Comparison of ENCODE assay signal across 17 cellular contexts in genomic region chr1:111618081-111618480, GRCh38. TPM values are rescaled to one million over a fixed set of nuclear protein-coding genes. Genes with fewer than 3 reads are reported as not detected.
DNase-seq lines count a peak whose midpoint lies in the region; ATAC-seq and TF ChIP-seq lines count a peak whose summit lies in the region.
"Had no signal": no experiment of that assay in that cellular context is flagged by ENCODE, and none has a peak within 500 bp of the region (broad histone marks: within the 10 kb centered on the region; RNA-seq: fewer than 3 reads in every experiment).

No MANE protein-coding gene starts in this region.

- H3K36me3 ChIP-seq in CD4-positive, CD25-positive, alpha-beta regulatory T cell (ENCODE audit: control insufficient read depth, insufficient read depth, low read length), result no peaks in the 10 kb centered on the region
- H3K36me3 ChIP-seq: BLaER1, heart left ventricle, thoracic aorta had no signal

- H3K4me1 Mint-ChIP-seq in CD4-positive, CD25-positive, alpha-beta regulatory T cell, result peaks cover 34 to 65% (median 58%) of the 10 kb centered on the region in 4 donors
- H3K4me1 Mint-ChIP-seq in activated CD4-positive, alpha-beta memory T cell treated with anti-CD3 and anti-CD28 coated beads, Interleukin-2, amount 10 ng/mL, durations not matched to agents 7 days and 5 days, result peaks cover 62% of the 10 kb centered on the region
- H3K4me1 Mint-ChIP-seq in memory B cell, result peaks cover 56% of the 10 kb centered on the region
- H3K4me1 Mint-ChIP-seq in osteocyte (ENCODE audit: unreplicated experiment), result peaks cover 29% of the 10 kb centered on the region

- no peaks in the 10 kb centered on the region for H3K27me3 Mint-ChIP-seq in CD4-positive, CD25-positive, alpha-beta regulatory T cell
- H3K27me3 Mint-ChIP-seq in activated CD4-positive, alpha-beta memory T cell treated with anti-CD3 and anti-CD28 coated beads, Interleukin-2, amount 10 ng/mL, durations not matched to agents 7 days and 5 days, result no peaks in the 10 kb centered on the region
- H3K27me3 Mint-ChIP-seq in memory B cell (no peaks in the 10 kb centered on the region), osteocyte (ENCODE audit: unreplicated experiment) (no peaks in the 10 kb centered on the region)

- no peak for TF ChIP-seq CTCF in GM10266 (IDR thresholded peaks at IDR 0.05; ENCODE audit: control insufficient read depth, insufficient read depth, low read depth, missing control alignments)
- TF ChIP-seq CTCF in osteocyte (IDR thresholded peaks at IDR 0.05), result no peak

- peaks cover 51% of the 10 kb centered on the region for H3K4me1 ChIP-seq in CD4-positive, CD25-positive, alpha-beta regulatory T cell (ENCODE audit: control insufficient read depth, insufficient read depth, low read length, poor library complexity, severe bottlenecking)

- peak overlapping the region; percentile 76 to 97 (median 86) for H3K4me3 Mint-ChIP-seq in CD4-positive, CD25-positive, alpha-beta regulatory T cell
- H3K4me3 Mint-ChIP-seq in activated CD4-positive, alpha-beta memory T cell treated with anti-CD3 and anti-CD28 coated beads, Interleukin-2, amount 10 ng/mL, durations not matched to agents 7 days and 5 days, result peak overlapping the region; percentile 51
- H3K4me3 Mint-ChIP-seq in memory B cell (peak overlapping the region; percentile 46), osteocyte (ENCODE audit: unreplicated experiment) (no peak overlapping the region)

- CTCF ChIA-PET in activated CD4-positive, alpha-beta memory T cell treated with anti-CD3 and anti-CD28 coated beads, Interleukin-2, amount 10 ng/mL, durations not matched to agents 7 days and 5 days (lab: Charles Lee), result interaction anchor here (1.0 to 7.8 kb wide), 2 partner anchors 10 to 14 kb away, joined by 3 to 40 read pairs; no protein-coding TSS in a partner anchor

- H3K9me3 Mint-ChIP-seq in CD4-positive, CD25-positive, alpha-beta regulatory T cell, result peaks cover 0 to 2% (median 0%) of the 10 kb centered on the region in 7 donors
- H3K9me3 Mint-ChIP-seq in activated CD4-positive, alpha-beta memory T cell treated with anti-CD3 and anti-CD28 coated beads, Interleukin-2, amount 10 ng/mL, durations not matched to agents 7 days and 5 days, result no peaks in the 10 kb centered on the region
- H3K9me3 Mint-ChIP-seq in memory B cell (no peaks in the 10 kb centered on the region), osteocyte (ENCODE audit: unreplicated experiment) (no peaks in the 10 kb centered on the region)

- H3K27ac ChIP-seq in CD4-positive, CD25-positive, alpha-beta regulatory T cell (ENCODE audit: insufficient read depth, low read length, poor library complexity, severe bottlenecking), result peak overlapping the region; percentile 91
- H3K27ac ChIP-seq: BLaER1, thoracic aorta had no signal

- H3K27ac Mint-ChIP-seq in CD4-positive, CD25-positive, alpha-beta regulatory T cell, result peak overlapping the region; percentile 10 to 94 (median 83)
- H3K27ac Mint-ChIP-seq in activated CD4-positive, alpha-beta memory T cell treated with anti-CD3 and anti-CD28 coated beads, Interleukin-2, amount 10 ng/mL, durations not matched to agents 7 days and 5 days, result peak overlapping the region; percentile 77
- H3K27ac Mint-ChIP-seq in memory B cell (peak overlapping the region; percentile 69), osteocyte (ENCODE audit: unreplicated experiment) (no peak overlapping the region)

- ATAC-seq in CD4-positive, CD25-positive, alpha-beta regulatory T cell (ENCODE audit: low read depth in 2 of 2), result no peak
- no peak for ATAC-seq in memory B cell (ENCODE audit: low read depth)
- ATAC-seq: heart left ventricle had no signal

- H3K36me3 Mint-ChIP-seq in CD4-positive, CD25-positive, alpha-beta regulatory T cell, result peaks cover 9% of the 10 kb centered on the region
- H3K36me3 Mint-ChIP-seq in activated CD4-positive, alpha-beta memory T cell treated with anti-CD3 and anti-CD28 coated beads, Interleukin-2, amount 10 ng/mL, durations not matched to agents 7 days and 5 days (ENCODE audit: low read depth), result peaks cover 40% of the 10 kb centered on the region
- H3K36me3 Mint-ChIP-seq in memory B cell (peaks cover 1% of the 10 kb centered on the region), osteocyte (ENCODE audit: unreplicated experiment) (no peaks in the 10 kb centered on the region)

- H3K9me3 ChIP-seq in CD4-positive, CD25-positive, alpha-beta regulatory T cell (ENCODE audit: control insufficient read depth in 2 of 2, low read length in 2 of 2), result no peaks in the 10 kb centered on the region
- H3K9me3 ChIP-seq: BLaER1, heart left ventricle, thoracic aorta had no signal

- H3K4me3 ChIP-seq in CD4-positive, CD25-positive, alpha-beta regulatory T cell (ENCODE audit: low read depth, low read length), result peak overlapping the region; percentile 95
- H3K4me3 ChIP-seq: thoracic aorta had no signal

- DNase-seq in CD4-positive, CD25-positive, alpha-beta regulatory T cell, result no peak
- DNase-seq in GM10266 (ENCODE audit: extremely low spot score) (peak; percentile 66), memory B cell (ENCODE audit: low spot score in 2 of 2) (no peak), NCI-H2227 treated with DMSO at 0.1 percent for 48 hours (lab: John Stamatoyannopoulos, UW) (no peak), occipital lobe (lab: John Stamatoyannopoulos, UW) (no peak), NCI-H526 (lab: John Stamatoyannopoulos, UW) (no peak), osteocyte (ENCODE audit: extremely low spot score, unreplicated experiment) (no peak)
- DNase-seq in activated CD4-positive, alpha-beta memory T cell treated with anti-CD3 and anti-CD28 coated beads, Interleukin-2, amount 10 ng/mL, durations not matched to agents 7 days and 5 days, result no peak
- DNase-seq: activated gamma-delta T cell treated with Interleukin-2 at 50 U/mL for 16 hours, EL, heart left ventricle, Kasumi-1, kidney, NCI-H1436 treated with DMSO at 0.1 percent for 48 hours, SW 1271 had no signal

- POLR2A ChIA-PET in activated CD4-positive, alpha-beta memory T cell treated with anti-CD3 and anti-CD28 coated beads, Interleukin-2, amount 10 ng/mL, durations not matched to agents 7 days and 5 days (lab: Charles Lee), result interaction anchor here (12.0 to 12.5 kb wide), 2 partner anchors 12 to 29 kb away, joined by 501 to 641 read pairs; no protein-coding TSS in a partner anchor

- H3K27me3 ChIP-seq in CD4-positive, CD25-positive, alpha-beta regulatory T cell (ENCODE audit: control insufficient read depth, insufficient read depth, low read length), result no peaks in the 10 kb centered on the region
- H3K27me3 ChIP-seq: BLaER1, heart left ventricle had no signal

RNA-seq across cellular contexts. Expression of gene RAP1A, which starts 1.5 kb away (rescaled TPM):
- total RNA-seq in CD4-positive, CD25-positive, alpha-beta regulatory T cell, result 143 TPM
- polyA plus RNA-seq in CD4-positive, CD25-positive, alpha-beta regulatory T cell, result 10 to 100 TPM; 72.8 to 91.3 (median 78.2) TPM
- total RNA-seq in activated CD4-positive, alpha-beta memory T cell treated with anti-CD3 and anti-CD28 coated beads, Interleukin-2, amount 10 ng/mL, durations not matched to agents 7 days and 5 days, result 100 to 1,000 TPM; 219 to 221 TPM
- total RNA-seq in occipital lobe (31.0 TPM), osteocyte (48.3 and 51.0 TPM in 2 replicates)
